Comparison of ENCODE assay signal across 12 cellular contexts in genomic region chr7:157016352-157017041, GRCh38. TPM values are rescaled to one million over a fixed set of nuclear protein-coding genes. Genes with fewer than 3 reads are reported as not detected.
DNase-seq lines count a peak whose midpoint lies in the region; ATAC-seq and TF ChIP-seq lines count a peak whose summit lies in the region.
"Had no signal": no experiment of that assay in that cellular context is flagged by ENCODE, and none has a peak within 500 bp of the region (broad histone marks: within the 10 kb centered on the region; RNA-seq: fewer than 3 reads in every experiment).

No MANE protein-coding gene starts in this region.

- H3K27me3 ChIP-seq in upper lobe of right lung, result peaks cover 98% of the 10 kb centered on the region

- H3K36me3 ChIP-seq in OCI-LY7 (ENCODE audit: insufficient read depth, low read length), result no peaks in the 10 kb centered on the region
- no peaks in the 10 kb centered on the region for H3K36me3 ChIP-seq in upper lobe of right lung

- no peaks in the 10 kb centered on the region for H3K9me2 ChIP-seq in OCI-LY7 (ENCODE audit: insufficient read depth, low read length)

- ATAC-seq in HG02852 (IDR thresholded peaks at IDR 0.05; ENCODE audit: unreplicated experiment), result peak; percentile 71
- ATAC-seq in upper lobe of right lung, result no peak

- H3K27ac Mint-ChIP-seq in MCF 10A (ENCODE audit: low read depth, unreplicated experiment), result no peak overlapping the region

- CTCF ChIA-PET in OCI-LY7 (lab: Charles Lee; ENCODE audit: unreplicated experiment), result no interaction called here
- CTCF ChIA-PET in MCF 10A (lab: Yijun Ruan, JAX), result no interaction called here

- no peaks in the 10 kb centered on the region for H3K36me3 Mint-ChIP-seq in MCF 10A (ENCODE audit: insufficient read depth, unreplicated experiment)
- H3K36me3 Mint-ChIP-seq: naive thymus-derived CD8-positive, alpha-beta T cell had no signal

- BruUV-seq in OCI-LY7 (replicated peaks; lab: Mats Ljungman, UMichigan) (no TSS peak), MCF 10A (replicated peaks; lab: Mats Ljungman, UMichigan) (no TSS peak)

- H2AFZ ChIP-seq in OCI-LY7 (ENCODE audit: low read length), result peak overlapping the region; percentile 33; the same call in 1 of the 2 replicates

- intact Hi-C loops in OCI-LY7 (cut with micrococcal nuclease; ENCODE audit: unreplicated experiment) (no loop called here), upper lobe of right lung (cut with DNase I) (no loop called here), MCF 10A (cut with micrococcal nuclease) (no loop called here)

- H3K4me1 ChIP-seq in OCI-LY7 (ENCODE audit: insufficient read depth, low read length, poor library complexity, severe bottlenecking) (peaks cover 29% of the 10 kb centered on the region), upper lobe of right lung (peaks cover 11% of the 10 kb centered on the region)

- H3K27ac ChIP-seq in OCI-LY7 (ENCODE audit: low read depth, low read length, poor library complexity, severe bottlenecking) (no peak overlapping the region), upper lobe of right lung (no peak overlapping the region)

- H3K4me3 ChIP-seq in OCI-LY7 (ENCODE audit: low read depth, low read length, poor library complexity, severe bottlenecking), result no peak overlapping the region
- H3K4me3 ChIP-seq in upper lobe of right lung, result no peak overlapping the region

- no peaks in the 10 kb centered on the region for H3K9me3 Mint-ChIP-seq in MCF 10A (ENCODE audit: unreplicated experiment)
- H3K9me3 Mint-ChIP-seq: central memory CD8-positive, alpha-beta T cell; naive thymus-derived CD8-positive, alpha-beta T cell had no signal

- no peaks in the 10 kb centered on the region for H3K4me1 Mint-ChIP-seq in MCF 10A (ENCODE audit: insufficient read depth, unreplicated experiment)

- DNase-seq in stimulated activated CD4-positive, alpha-beta T cell treated with anti-CD3 and anti-CD28 coated beads, Interleukin-1b, Interleukin-23, amount 100 ng/mL, for 48 hours, result peak; percentile 49
- no peak for DNase-seq in stimulated activated CD4-positive, alpha-beta T cell treated with anti-CD3 and anti-CD28 coated beads, Interleukin-12 subunit alpha, Interleukin-12 subunit beta, amount 100 ng/mL, for 4 hours
- DNase-seq in OCI-LY7 (ENCODE audit: low spot score), result peak; percentile 47
- peak; percentile 57 for DNase-seq in upper lobe of right lung
- no peak for DNase-seq in MCF 10A (ENCODE audit: unreplicated experiment)
- no peak for DNase-seq in occipital lobe (lab: John Stamatoyannopoulos, UW)
- DNase-seq in cerebellar cortex (ENCODE audit: low spot score), result no peak
- DNase-seq: DMS 273 treated with DMSO at 0.1 percent for 48 hours; naive thymus-derived CD8-positive, alpha-beta T cell had no signal

- TF ChIP-seq CTCF in OCI-LY7 (conservative IDR thresholded peaks at IDR 0.05; ENCODE audit: low read length), result no peak
- TF ChIP-seq CTCF in upper lobe of right lung (IDR thresholded peaks at IDR 0.05), result no peak
- TF ChIP-seq CTCF in MCF 10A (IDR thresholded peaks at IDR 0.05; ENCODE audit: unreplicated experiment), result no peak

- no peak overlapping the region for H3K4me3 Mint-ChIP-seq in MCF 10A (ENCODE audit: unreplicated experiment)
- H3K4me3 Mint-ChIP-seq: central memory CD8-positive, alpha-beta T cell had no signal

- peaks cover 14% of the 10 kb centered on the region for H3K27me3 Mint-ChIP-seq in MCF 10A (ENCODE audit: insufficient read depth, unreplicated experiment)

- POLR2A ChIA-PET in OCI-LY7 (lab: Charles Lee) (interaction anchor here (0.7 kb wide), 1 partner anchor 355 kb away, joined by 3 read pairs; no protein-coding TSS in a partner anchor), MCF 10A (lab: Yijun Ruan, JAX) (interaction anchor here (0.6 kb wide), 1 partner anchor 1640 kb away, joined by 3 read pairs; no protein-coding TSS in a partner anchor)

- no peaks in the 10 kb centered on the region for H4K20me1 ChIP-seq in OCI-LY7 (ENCODE audit: insufficient read depth, low read length)

- peak overlapping the region; percentile 42 for H3K4me2 ChIP-seq in OCI-LY7 (ENCODE audit: low read length)

- H3K9me3 ChIP-seq in OCI-LY7 (ENCODE audit: low read length) (no peaks in the 10 kb centered on the region), upper lobe of right lung (no peaks in the 10 kb centered on the region)

- H3K79me2 ChIP-seq in OCI-LY7 (ENCODE audit: insufficient read depth, low read depth, low read length), result no peaks in the 10 kb centered on the region

RNA-seq across cellular contexts. Expression of gene MNX1, which starts 6.0 kb away (rescaled TPM):
- total RNA-seq in OCI-LY7 (2014; rRNA removed; shearing (Covaris generic)), result 4.4 and 5.6 TPM in 2 replicates
- total RNA-seq in OCI-LY7 (2022) (4.7 and 5.7 TPM in 2 replicates), upper lobe of right lung (0.93 TPM), MCF 10A (2022) (0.42 and 0.47 TPM in 2 replicates), occipital lobe (not detected)
- total RNA-seq: naive thymus-derived CD8-positive, alpha-beta T cell; urinary bladder had no signal

Comparison
In these comparisons a context has a peak if more than half of its experiments do, and no peak if none do; other contexts are left out.
1. DNase-seq: peak in stimulated activated CD4-positive, alpha-beta T cell treated with anti-CD3 and anti-CD28 coated beads, Interleukin-1b, Interleukin-23, amount 100 ng/mL, for 48 hours (single experiment), OCI-LY7 (single experiment) and upper lobe of right lung (single experiment); none in stimulated activated CD4-positive, alpha-beta T cell treated with anti-CD3 and anti-CD28 coated beads, Interleukin-12 subunit alpha, Interleukin-12 subunit beta, amount 100 ng/mL, for 4 hours (single experiment), MCF 10A (single experiment), occipital lobe (single experiment) and cerebellar cortex (single experiment).